22 cellular contexts compared by ENCODE assay signal in the genomic region with DNA sequence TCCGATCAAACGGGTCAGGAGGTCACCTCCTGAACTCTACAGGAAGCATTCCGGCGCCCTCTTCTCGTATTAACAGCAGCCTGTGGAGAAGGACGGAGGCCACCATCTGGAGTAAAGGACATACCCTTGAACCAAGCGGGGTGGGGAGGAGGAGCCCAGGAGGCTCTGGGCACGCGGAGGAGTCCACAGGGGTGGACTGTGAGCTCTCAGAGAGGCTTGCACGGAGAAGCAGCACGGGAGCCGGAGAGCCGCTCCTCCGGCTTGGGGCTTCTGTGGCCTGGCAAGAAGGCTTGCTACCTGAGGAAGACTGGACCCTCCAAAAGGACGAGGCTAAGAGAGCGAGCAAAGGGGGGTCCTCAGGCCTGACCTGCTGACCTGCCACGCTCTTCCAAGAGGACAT.
"Had no signal": no experiment of that assay in that cellular context is flagged by ENCODE, and none has a peak within 500 bp of the region (broad histone marks: within the 10 kb centered on the region; RNA-seq: fewer than 3 reads in every experiment).

No MANE protein-coding gene starts in this region.

- H3K4me3 Mint-ChIP-seq: activated CD4-positive, alpha-beta memory T cell treated with anti-CD3 and anti-CD28 coated beads for 36 hours; activated CD4-positive, alpha-beta T cell treated with anti-CD3 and anti-CD28 coated beads, Interleukin-2, amount 10 ng/mL, durations not matched to agents 24 days and 14 days; activated T-helper 1 cell treated with anti-CD3 and anti-CD28 coated beads, Interleukin-12 subunit alpha, Interleukin-12 subunit beta, Interleukin-2, Interleukin-4 antibody, amounts not matched to agents 30 ng/mL and 10 ng/mL and 1 ng/mL, durations not matched to agents 14 hours and 24 hours and 36 hours; dendritic cell treated with granulocyte-macrophage colony-stimulating factor and Interleukin-4, amounts not matched to agents 40 ng/mL and 50 ng/mL, for 4 days; nephron had no signal

- H3K4me1 ChIP-seq: foreskin keratinocyte, pancreas had no signal

- DNase-seq: activated CD4-positive, alpha-beta memory T cell treated with anti-CD3 and anti-CD28 coated beads for 36 hours; activated CD4-positive, alpha-beta T cell treated with anti-CD3 and anti-CD28 coated beads, Interleukin-2, amount 10 ng/mL, durations not matched to agents 24 days and 14 days; activated CD4-positive, CD25-positive, alpha-beta regulatory T cell treated with anti-CD3 and anti-CD28 coated beads, Interleukin-2, amount 50 U/mL, for 72 hours; activated CD8-positive, alpha-beta memory T cell treated with anti-CD3 and anti-CD28 coated beads, Interleukin-2, amount 50 U/mL, for 4 hours; activated gamma-delta T cell; activated naive CD4-positive, alpha-beta T cell treated with anti-CD3 and anti-CD28 coated beads, Interleukin-2, amount 50 U/mL, for 16 hours; activated T-cell treated with anti-CD3 and anti-CD28 coated beads, Interleukin-2, amount 50 U/mL, for 1 hour; amygdala; central memory CD4-positive, alpha-beta T cell; foreskin keratinocyte; mesenchymal stem cell; stimulated activated naive CD4-positive, alpha-beta T cell treated with Interleukin-2 at 50 U/mL for 16 hours; T-helper 2 cell; transverse colon; uterus had no signal

- H3K36me3 ChIP-seq: breast epithelium, esophagus muscularis mucosa, pancreas, transverse colon, uterus had no signal

- H3K9me3 Mint-ChIP-seq: activated CD4-positive, alpha-beta memory T cell treated with anti-CD3 and anti-CD28 coated beads for 36 hours; activated CD4-positive, alpha-beta T cell treated with anti-CD3 and anti-CD28 coated beads, Interleukin-2, amount 10 ng/mL, durations not matched to agents 24 days and 14 days; activated T-helper 1 cell treated with anti-CD3 and anti-CD28 coated beads, Interleukin-12 subunit alpha, Interleukin-12 subunit beta, Interleukin-2, Interleukin-4 antibody, amounts not matched to agents 30 ng/mL and 10 ng/mL and 1 ng/mL, durations not matched to agents 14 hours and 24 hours and 36 hours; dendritic cell treated with granulocyte-macrophage colony-stimulating factor and Interleukin-4, amounts not matched to agents 40 ng/mL and 50 ng/mL, for 4 days; nephron had no signal

- H3K27ac Mint-ChIP-seq: activated CD4-positive, alpha-beta memory T cell treated with anti-CD3 and anti-CD28 coated beads for 36 hours; activated CD4-positive, alpha-beta T cell treated with anti-CD3 and anti-CD28 coated beads, Interleukin-2, amount 10 ng/mL, durations not matched to agents 24 days and 14 days; activated T-helper 1 cell treated with anti-CD3 and anti-CD28 coated beads, Interleukin-12 subunit alpha, Interleukin-12 subunit beta, Interleukin-2, Interleukin-4 antibody, amounts not matched to agents 30 ng/mL and 10 ng/mL and 1 ng/mL, durations not matched to agents 14 hours and 24 hours and 36 hours; dendritic cell treated with granulocyte-macrophage colony-stimulating factor and Interleukin-4, amounts not matched to agents 40 ng/mL and 50 ng/mL, for 4 days; nephron had no signal

- H3K4me3 ChIP-seq: breast epithelium, esophagus muscularis mucosa, pancreas, psoas muscle, transverse colon, uterus had no signal

- ATAC-seq: foreskin keratinocyte, pancreas, psoas muscle had no signal

- H3K27ac ChIP-seq: breast epithelium, esophagus muscularis mucosa, foreskin keratinocyte, pancreas, psoas muscle, transverse colon, uterus had no signal

- H3K27me3 ChIP-seq: breast epithelium, esophagus muscularis mucosa, foreskin keratinocyte, pancreas, transverse colon, uterus had no signal

- H3K27me3 Mint-ChIP-seq: activated CD4-positive, alpha-beta memory T cell treated with anti-CD3 and anti-CD28 coated beads for 36 hours; activated CD4-positive, alpha-beta T cell treated with anti-CD3 and anti-CD28 coated beads, Interleukin-2, amount 10 ng/mL, durations not matched to agents 24 days and 14 days; dendritic cell treated with granulocyte-macrophage colony-stimulating factor and Interleukin-4, amounts not matched to agents 40 ng/mL and 50 ng/mL, for 4 days had no signal

- H3K9me3 ChIP-seq: breast epithelium, esophagus muscularis mucosa, pancreas, psoas muscle, transverse colon, uterus had no signal
